8 cellular contexts compared by ENCODE assay signal in genomic region chr4:169115897-169116254, GRCh38.
A peak's percentile ranks its signal among the peaks of the same experiment; 100 is the strongest.
DNase-seq lines count a peak whose midpoint lies in the region; ATAC-seq and TF ChIP-seq lines count a peak whose summit lies in the region.

No MANE protein-coding gene starts in this region.

- no peak overlapping the region for H3K4me3 ChIP-seq in epithelial cell of proximal tubule (ENCODE audit: low read depth, low read length)

- POLR2A ChIA-PET in GM10248 (lab: Yijun Ruan, JAX), result no interaction called here

- intact Hi-C loops in sciatic nerve (cut with DNase I), result no loop called here

- CTCF ChIA-PET in GM10248 (lab: Yijun Ruan, JAX), result interaction anchor here (0.9 to 2.0 kb wide), 2 partner anchors 9 to 16 kb away, joined by 3 to 9 read pairs; no protein-coding TSS in a partner anchor

- TF ChIP-seq CTCF in epithelial cell of proximal tubule (conservative IDR thresholded peaks at IDR 0.05; ENCODE audit: low read depth, low read length) (peak; percentile 46), GM10248 (IDR thresholded peaks at IDR 0.05; ENCODE audit: control extremely low read depth, extremely low read depth, low read depth, missing control alignments) (no peak)

- ATAC-seq in GM21529 (IDR thresholded peaks at IDR 0.05; ENCODE audit: unreplicated experiment), result peak; percentile 64
- ATAC-seq in sciatic nerve, result peak; percentile 39
- ATAC-seq in GM18517 (IDR thresholded peaks at IDR 0.05; ENCODE audit: unreplicated experiment), result no peak
- no peak for ATAC-seq in GM19397 (IDR thresholded peaks at IDR 0.05; ENCODE audit: unreplicated experiment)

- DNase-seq in NCI-H226 (peak; percentile 93), epithelial cell of proximal tubule (ENCODE audit: low read depth) (peak; percentile 90), sciatic nerve (ENCODE audit: low spot score) (no peak), CD1c-positive myeloid dendritic cell (ENCODE audit: extremely low spot score) (no peak), GM10248 (ENCODE audit: extremely low spot score) (no peak)

Comparison
In these comparisons a context has a peak if more than half of its experiments do, and no peak if none do; other contexts are left out.
1. ATAC-seq: peak in GM21529 (single experiment) and sciatic nerve (single experiment); none in GM18517 (single experiment) and GM19397 (single experiment).
2. DNase-seq: peak in NCI-H226 (single experiment) and epithelial cell of proximal tubule (single experiment); none in sciatic nerve (single experiment), CD1c-positive myeloid dendritic cell (single experiment) and GM10248 (single experiment).